Comparison of ENCODE assay signal across 8 cellular contexts in genomic region chr5:178624626-178625546, GRCh38. TPM values are rescaled to one million over a fixed set of nuclear protein-coding genes. Genes with fewer than 3 reads are reported as not detected.
DNase-seq lines count a peak whose midpoint lies in the region; ATAC-seq and TF ChIP-seq lines count a peak whose summit lies in the region.

No MANE protein-coding gene starts in this region.

- H3K27ac ChIP-seq in CD4-positive, CD25-positive, alpha-beta regulatory T cell (ENCODE audit: insufficient read depth, low read length, poor library complexity, severe bottlenecking): peak overlapping the region; percentile 98
- no peak overlapping the region for H3K27ac ChIP-seq in duodenal mucosa (ENCODE audit: low read depth, low read length)

- H3K9me3 Mint-ChIP-seq in CD4-positive, CD25-positive, alpha-beta regulatory T cell: no peaks in the 10 kb centered on the region
- peaks cover 2% of the 10 kb centered on the region for H3K9me3 Mint-ChIP-seq in neural crest cell

- DNase-seq in CD4-positive, CD25-positive, alpha-beta regulatory T cell: no peak
- peak; percentile 22 for DNase-seq in MG63
- DNase-seq in neural crest cell (ENCODE audit: low read depth, low spot score): no peak
- no peak for DNase-seq in NCI-H146 (lab: John Stamatoyannopoulos, UW)
- no peak for DNase-seq in NCI-H2081 (lab: John Stamatoyannopoulos, UW)
- no peak for DNase-seq in iPS-NIHi11 (ENCODE audit: low spot score)

- H3K36me3 ChIP-seq in CD4-positive, CD25-positive, alpha-beta regulatory T cell (ENCODE audit: control insufficient read depth, insufficient read depth, low read length): peaks cover 34% of the 10 kb centered on the region
- peaks cover 43% of the 10 kb centered on the region for H3K36me3 ChIP-seq in MG63
- H3K36me3 ChIP-seq in duodenal mucosa (ENCODE audit: control insufficient read depth in 1 of 2, insufficient read depth in 2 of 2, low read length in 2 of 2): peaks cover 11 to 32% of the 10 kb centered on the region in 2 donors

- H3K9ac ChIP-seq in duodenal mucosa (ENCODE audit: low read depth in 1 of 2, low read length in 2 of 2): peak overlapping the region; percentile 4 to 99

- ATAC-seq in CD4-positive, CD25-positive, alpha-beta regulatory T cell (ENCODE audit: low read depth in 2 of 2): no peak
- ATAC-seq in GM19023 (IDR thresholded peaks at IDR 0.05; ENCODE audit: unreplicated experiment): no peak

- no peak for TF ChIP-seq CTCF in neural crest cell (conservative IDR thresholded peaks at IDR 0.05)

- no peaks in the 10 kb centered on the region for H3K27me3 ChIP-seq in CD4-positive, CD25-positive, alpha-beta regulatory T cell (ENCODE audit: control insufficient read depth, insufficient read depth, low read length)
- H3K27me3 ChIP-seq in MG63 (no peaks in the 10 kb centered on the region), duodenal mucosa (ENCODE audit: control insufficient read depth in 1 of 2, insufficient read depth in 2 of 2, low read length in 2 of 2) (no peaks in the 10 kb centered on the region)

- peaks cover 26 to 62% (median 43%) of the 10 kb centered on the region in 4 donors for H3K4me1 Mint-ChIP-seq in CD4-positive, CD25-positive, alpha-beta regulatory T cell
- peaks cover 25% of the 10 kb centered on the region for H3K4me1 Mint-ChIP-seq in neural crest cell

- H3K27me3 Mint-ChIP-seq in CD4-positive, CD25-positive, alpha-beta regulatory T cell: peaks cover 4% of the 10 kb centered on the region
- H3K27me3 Mint-ChIP-seq in neural crest cell (ENCODE audit: low read depth): no peaks in the 10 kb centered on the region

- peaks cover 25% of the 10 kb centered on the region for H3K36me3 Mint-ChIP-seq in CD4-positive, CD25-positive, alpha-beta regulatory T cell
- peaks cover 7% of the 10 kb centered on the region for H3K36me3 Mint-ChIP-seq in neural crest cell (ENCODE audit: low read depth)

- peaks cover 61% of the 10 kb centered on the region for H3K4me1 ChIP-seq in CD4-positive, CD25-positive, alpha-beta regulatory T cell (ENCODE audit: control insufficient read depth, insufficient read depth, low read length, poor library complexity, severe bottlenecking)
- peaks cover 14 to 16% of the 10 kb centered on the region in 2 donors for H3K4me1 ChIP-seq in duodenal mucosa (ENCODE audit: control insufficient read depth in 1 of 2, insufficient read depth in 2 of 2, low read length in 2 of 2)

- peak overlapping the region; percentile 95 to 100 (median 98) for H3K4me3 Mint-ChIP-seq in CD4-positive, CD25-positive, alpha-beta regulatory T cell
- H3K4me3 Mint-ChIP-seq in neural crest cell: peak overlapping the region; percentile 96

- H3K9me3 ChIP-seq in CD4-positive, CD25-positive, alpha-beta regulatory T cell (ENCODE audit: control insufficient read depth in 2 of 2, low read length in 2 of 2): no peaks in the 10 kb centered on the region
- peaks cover 5% of the 10 kb centered on the region for H3K9me3 ChIP-seq in MG63
- no peaks in the 10 kb centered on the region for H3K9me3 ChIP-seq in duodenal mucosa (ENCODE audit: control insufficient read depth in 1 of 2, low read length in 2 of 2)

- peak overlapping the region; percentile 89 to 100 (median 99) for H3K27ac Mint-ChIP-seq in CD4-positive, CD25-positive, alpha-beta regulatory T cell
- H3K27ac Mint-ChIP-seq in neural crest cell (ENCODE audit: unreplicated experiment): peak overlapping the region; percentile 20

- H3K4me3 ChIP-seq in CD4-positive, CD25-positive, alpha-beta regulatory T cell (ENCODE audit: low read depth, low read length): peak overlapping the region; percentile 99
- H3K4me3 ChIP-seq in MG63 (peak overlapping the region; percentile 98), duodenal mucosa (ENCODE audit: low read depth in 1 of 2, low read length in 2 of 2) (peak overlapping the region; percentile 95 to 99)

RNA-seq across cellular contexts. Expression of gene CLK4, which starts 2.0 kb away (rescaled TPM):
- 86.4 TPM for total RNA-seq in CD4-positive, CD25-positive, alpha-beta regulatory T cell
- 10 to 100 TPM; 12.5 to 19.9 (median 16.4) TPM for polyA plus RNA-seq in CD4-positive, CD25-positive, alpha-beta regulatory T cell
- 10.0 and 34.1 TPM in 2 replicates for total RNA-seq in MG63 (2014; rRNA removed; shearing (Covaris generic); ENCODE audit: low replicate concordance)
- total RNA-seq in neural crest cell: 25.1 and 30.0 TPM in 2 replicates

RNA-seq across cellular contexts. Expression of gene COL23A1, which starts 34.7 kb away (rescaled TPM):
- total RNA-seq in CD4-positive, CD25-positive, alpha-beta regulatory T cell: not detected
- polyA plus RNA-seq in CD4-positive, CD25-positive, alpha-beta regulatory T cell: not detected
- total RNA-seq in MG63 (2014; rRNA removed; shearing (Covaris generic); ENCODE audit: low replicate concordance): 89.5 and 107 TPM in 2 replicates
- total RNA-seq in neural crest cell: 33.7 and 34.0 TPM in 2 replicates

Comparison
In these comparisons a context has a peak if more than half of its experiments do, and no peak if none do; other contexts are left out.
1. RNA of gene COL23A1, which starts 34.7 kb away (total RNA-seq): 89.5 to 107 TPM in MG63 and 33.7 to 34.0 TPM in neural crest cell; not detected in CD4-positive, CD25-positive, alpha-beta regulatory T cell (single experiment); every median in the first group is over 10 times any median in the second.
2. Peak in every context shown above with its lines, with median percentiles within 50 percentile points of each other: H3K4me3 ChIP-seq.